Comparison of ENCODE assay signal across 1 cellular context in the genomic region with DNA sequence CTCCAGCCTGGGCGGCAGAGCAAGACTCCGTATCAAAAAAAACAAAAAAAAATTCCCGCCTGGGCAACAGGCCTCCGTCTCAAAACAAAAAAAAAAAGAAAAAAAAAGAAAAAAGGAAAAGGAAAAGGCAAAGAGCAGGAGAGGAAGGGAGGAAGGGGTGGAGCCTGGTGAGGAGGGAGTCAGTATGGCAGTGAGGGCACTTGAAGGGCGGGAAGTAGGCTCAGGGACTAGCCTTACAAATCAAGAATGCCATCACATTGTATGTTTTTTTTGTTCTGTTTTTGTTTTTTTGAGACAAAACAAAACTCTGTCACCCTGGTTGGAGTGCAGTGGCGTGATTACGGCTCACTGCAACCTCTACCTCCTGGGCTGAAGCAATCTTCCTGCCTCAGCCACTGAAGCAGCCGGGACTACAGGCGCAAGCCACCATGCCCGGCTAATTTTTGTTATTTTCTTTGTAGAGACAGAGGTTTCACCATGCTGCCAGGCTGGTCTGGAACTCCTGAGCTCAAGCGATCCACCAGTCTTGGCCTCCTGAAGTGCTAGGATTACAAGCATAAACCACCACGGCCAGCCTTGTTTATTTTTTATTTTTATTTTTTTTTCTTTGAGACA.
TF ChIP-seq lines count a peak whose summit lies in the region.

No MANE protein-coding gene starts in this region.

TF ChIP-seq in SK-N-SH, 30 proteins besides CTCF, POLR2A, EP300 and RAD21 (continued from another document):
- TF ChIP-seq, protein P1, sequence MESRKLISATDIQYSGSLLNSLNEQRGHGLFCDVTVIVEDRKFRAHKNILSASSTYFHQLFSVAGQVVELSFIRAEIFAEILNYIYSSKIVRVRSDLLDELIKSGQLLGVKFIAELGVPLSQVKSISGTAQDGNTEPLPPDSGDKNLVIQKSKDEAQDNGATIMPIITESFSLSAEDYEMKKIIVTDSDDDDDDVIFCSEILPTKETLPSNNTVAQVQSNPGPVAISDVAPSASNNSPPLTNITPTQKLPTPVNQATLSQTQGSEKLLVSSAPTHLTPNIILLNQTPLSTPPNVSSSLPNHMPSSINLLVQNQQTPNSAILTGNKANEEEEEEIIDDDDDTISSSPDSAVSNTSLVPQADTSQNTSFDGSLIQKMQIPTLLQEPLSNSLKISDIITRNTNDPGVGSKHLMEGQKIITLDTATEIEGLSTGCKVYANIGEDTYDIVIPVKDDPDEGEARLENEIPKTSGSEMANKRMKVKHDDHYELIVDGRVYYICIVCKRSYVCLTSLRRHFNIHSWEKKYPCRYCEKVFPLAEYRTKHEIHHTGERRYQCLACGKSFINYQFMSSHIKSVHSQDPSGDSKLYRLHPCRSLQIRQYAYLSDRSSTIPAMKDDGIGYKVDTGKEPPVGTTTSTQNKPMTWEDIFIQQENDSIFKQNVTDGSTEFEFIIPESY (IDR thresholded peaks at IDR 0.05; ENCODE audit: borderline replicate concordance, low read depth) = no peak
- TF ChIP-seq TCF12 (IDR thresholded peaks at IDR 0.05) = no peak
